In genomic region chr5:1921711-1922110, GRCh38 we compare ENCODE assay signal across 29 cellular contexts. TPM values are rescaled to one million over a fixed set of nuclear protein-coding genes. Genes with fewer than 3 reads are reported as not detected.
A peak's percentile ranks its signal among the peaks of the same experiment; 100 is the strongest.
DNase-seq lines count a peak whose midpoint lies in the region; ATAC-seq, FAIRE-seq and TF ChIP-seq lines count a peak whose summit lies in the region.
"Had no signal": no experiment of that assay in that cellular context is flagged by ENCODE, and none has a peak within 500 bp of the region (broad histone marks: within the 10 kb centered on the region; RNA-seq: fewer than 3 reads in every experiment).

No MANE protein-coding gene starts in this region.

- no peak overlapping the region for H4K91ac ChIP-seq in neuronal stem cell (ENCODE audit: low read depth, low read length, poor library complexity)

- no peak for TF ChIP-seq EP300 in K562 (IDR thresholded peaks at IDR 0.05; ENCODE audit: low read length)

- no peak; the same call in 2 of the 3 replicates for ATAC-seq in K562
- no peak for ATAC-seq in HG03565 (IDR thresholded peaks at IDR 0.05; ENCODE audit: unreplicated experiment)

- H4K20me1 ChIP-seq in K562 (replicated peaks; ENCODE audit: control insufficient read depth, insufficient read depth, low read length) = peaks cover 6% of the 10 kb centered on the region; the same call in 1 of the 2 replicates
- H4K20me1 ChIP-seq: BLaER1 had no signal

- H3K9me3 ChIP-seq in K562 (replicated peaks; ENCODE audit: control insufficient read depth, insufficient read depth, low read depth, low read length) (no peaks in the 10 kb centered on the region), neuronal stem cell (replicated peaks in 1 of 2; ENCODE audit: control insufficient read depth in 2 of 2, insufficient read depth in 1 of 2, low read depth in 1 of 2, low read length in 2 of 2) (peaks cover 0 to 2% of the 10 kb centered on the region in 2 donors), spleen (no peaks in the 10 kb centered on the region)
- H3K9me3 ChIP-seq: BE2C, BLaER1 had no signal

- H3K18ac ChIP-seq in neuronal stem cell (ENCODE audit: low read length) = no peak overlapping the region

- no peaks in the 10 kb centered on the region for H3K79me2 ChIP-seq in K562 (ENCODE audit: control insufficient read depth, insufficient read depth, low read length)

- TF ChIP-seq POLR2A in K562 (conservative IDR thresholded peaks at IDR 0.05) (no peak), spleen (IDR thresholded peaks at IDR 0.05) (no peak)

- no peak for TF ChIP-seq CTCF in K562 (IDR thresholded peaks at IDR 0.05 in 2 of 3, conservative IDR thresholded peaks at IDR 0.05 in 1 of 3; ENCODE audit: insufficient read depth in 2 of 3, low read depth in 1 of 3, low read length in 3 of 3)
- no peak for TF ChIP-seq CTCF in spleen (IDR thresholded peaks at IDR 0.05 in 8 of 11, conservative IDR thresholded peaks at IDR 0.05 in 3 of 11)

- no peak for FAIRE-seq in K562 (lab: Jason Lieb, UNC)
- FAIRE-seq: A204.1, G401.6, GM12891, GM18507 had no signal

- H3K9ac ChIP-seq in K562 (ENCODE audit: insufficient read depth in 1 of 2, low read depth in 2 of 2, low read length in 2 of 2) (no peak overlapping the region), neuronal stem cell (ENCODE audit: low read depth, low read length, poor library complexity) (no peak overlapping the region)
- H3K9ac ChIP-seq: BLaER1 had no signal

- H2BK5ac ChIP-seq in neuronal stem cell (ENCODE audit: low read length) = no peak overlapping the region

- WGBS in K562 (ENCODE audit: insufficient coverage, low coverage, missing lambda C conversion rate) = 5% methylated on average over 19 of the region's 19 CpGs
- whole genome bisulfite sequencing in neuronal stem cell (ENCODE audit: extremely low coverage in 2 of 2, insufficient read length in 2 of 2, insufficient replicate concordance in 1 of 2), 2 donors = no CpG with 5 or more reads among the region's 19 CpGs
- WGBS in spleen, 5 donors = 82 to 86% (median 82%) methylated on average over 19 of the region's 19 CpGs

- H3K4me2 ChIP-seq in K562 (ENCODE audit: insufficient read depth, low read length) (no peak overlapping the region), neuronal stem cell (ENCODE audit: insufficient read depth, low read length, poor library complexity, severe bottlenecking) (no peak overlapping the region)
- H3K4me2 ChIP-seq: BLaER1 had no signal

- intact Hi-C loops in K562 (cut with micrococcal nuclease) = no loop called here
- intact Hi-C loops in spleen (cut with DNase I; ENCODE audit: low total_unique reads) = no loop called here

- H3K23ac ChIP-seq in neuronal stem cell (ENCODE audit: low read depth, low read length, poor library complexity) = peak overlapping the region; percentile 67

- H2BK12ac ChIP-seq in neuronal stem cell (ENCODE audit: low read length) = no peak overlapping the region

- H4K8ac ChIP-seq in neuronal stem cell (ENCODE audit: low read depth, low read length) = no peak overlapping the region

- in situ Hi-C loops in K562 (cut with MboI) = no loop called here

- H3K4me1 ChIP-seq in K562 (replicated peaks in 1 of 2; ENCODE audit: control insufficient read depth in 2 of 2, insufficient read depth in 2 of 2, low read length in 2 of 2) = no peaks in the 10 kb centered on the region; a peak in 1 of 5 replicates
- H3K4me1 ChIP-seq in neuronal stem cell (ENCODE audit: control insufficient read depth in 2 of 2, insufficient read depth in 1 of 2, low read depth in 1 of 2, low read length in 2 of 2) = no peaks in the 10 kb centered on the region
- H3K4me1 ChIP-seq in spleen = no peaks in the 10 kb centered on the region
- H3K4me1 ChIP-seq: BE2C, BLaER1 had no signal

- H2AK5ac ChIP-seq in neuronal stem cell (ENCODE audit: low read depth, low read length) = peak overlapping the region; percentile 21

- H3K9me1 ChIP-seq in K562 (ENCODE audit: control insufficient read depth, insufficient read depth, low read length) = no peaks in the 10 kb centered on the region

- no peak for DNase-seq in K562 (ENCODE audit: extremely low read depth in 1 of 4, low spot score in 3 of 4)
- peak; percentile 33 for DNase-seq in islet precursor cell
- DNase-seq in neuronal stem cell (ENCODE audit: low spot score) = no peak
- peak; percentile 14 for DNase-seq in spleen
- no peak for DNase-seq in activated CD8-positive, alpha-beta memory T cell treated with anti-CD3 and anti-CD28 coated beads, Interleukin-2, amount 50 U/mL, for 48 hours
- DNase-seq in DMS79 treated with DMSO at 0.1 percent for 48 hours (lab: John Stamatoyannopoulos, UW) = no peak
- DNase-seq in SHP77 (lab: John Stamatoyannopoulos, UW) = no peak
- DNase-seq: 8988T; ACHN; BE2C; C1 segment of cervical spinal cord; CD4-positive, alpha-beta memory T cell; CD4-positive, CD25-positive, alpha-beta regulatory T cell; CD8-positive, alpha-beta memory T cell; COR-L47; DMS 273 treated with DMSO at 0.1 percent for 48 hours; DMS153; DMS53; DMS79; GF-D8 had no signal

- H3K4me3 ChIP-seq in K562 (no peak overlapping the region), neuronal stem cell (ENCODE audit: low read length in 2 of 2) (no peak overlapping the region), spleen (no peak overlapping the region)
- H3K4me3 ChIP-seq: BLaER1 had no signal

- H3K79me1 ChIP-seq in neuronal stem cell (ENCODE audit: low read depth, low read length) = no peaks in the 10 kb centered on the region

- no peak overlapping the region for H2AFZ ChIP-seq in K562 (ENCODE audit: low read depth, low read length)
- no peak overlapping the region for H2AFZ ChIP-seq in neuronal stem cell (ENCODE audit: low read length)

- no peak overlapping the region for H3K14ac ChIP-seq in neuronal stem cell (ENCODE audit: low read length)

- no peak overlapping the region for H2BK120ac ChIP-seq in neuronal stem cell (ENCODE audit: low read depth, low read length)

- no TSS peak for BruUV-seq in K562 (replicated peaks; lab: Mats Ljungman, UMichigan)

- peaks cover 48 to 79% of the 10 kb centered on the region in 2 experiments for H3K27me3 ChIP-seq in K562 (ENCODE audit: control insufficient read depth in 2 of 2, insufficient read depth in 2 of 2, low read length in 2 of 2)
- peaks cover 0 to 30% (median 0%) of the 10 kb centered on the region in 3 experiments for H3K27me3 ChIP-seq in neuronal stem cell (ENCODE audit: control insufficient read depth in 3 of 3, insufficient read depth in 3 of 3, low read depth in 1 of 3, low read length in 3 of 3)
- H3K27me3 ChIP-seq in spleen (replicated peaks in 1 of 7) = peaks cover 0 to 58% (median 0%) of the 10 kb centered on the region in 7 donors

- H3K27ac ChIP-seq in K562 (ENCODE audit: extremely low read depth, low read depth, low read length) = no peak overlapping the region
- H3K27ac ChIP-seq in neuronal stem cell (replicated peaks; ENCODE audit: low read length) = no peak overlapping the region
- no peak overlapping the region for H3K27ac ChIP-seq in spleen
- H3K27ac ChIP-seq: BLaER1 had no signal

- no peak for TF ChIP-seq RAD21 in K562 (CRISPR knock-in tag; conservative IDR thresholded peaks at IDR 0.05 in 1 of 2, IDR thresholded peaks at IDR 0.05 in 1 of 2)

- no peak overlapping the region for H3K4ac ChIP-seq in neuronal stem cell (ENCODE audit: low read length)

- H2BK15ac ChIP-seq in neuronal stem cell (ENCODE audit: low read length) = no peak overlapping the region

- POLR2A ChIA-PET in K562 (lab: Yijun Ruan, JAX) = interaction anchor here (0.6 kb wide), 1 partner anchor 17 kb away, joined by 3 read pairs; no protein-coding TSS in a partner anchor

- H3K36me3 ChIP-seq in K562 (ENCODE audit: control insufficient read depth, insufficient read depth, low read length) (no peaks in the 10 kb centered on the region), neuronal stem cell (replicated peaks in 1 of 2; ENCODE audit: control insufficient read depth in 2 of 2, insufficient read depth in 2 of 2, low read length in 2 of 2) (no peaks in the 10 kb centered on the region), spleen (no peaks in the 10 kb centered on the region)
- H3K36me3 ChIP-seq: BE2C, BLaER1 had no signal

- CTCF ChIA-PET in K562 (lab: Yijun Ruan, JAX; ENCODE audit: low intra/inter-chr PET ratio) = no interaction called here

TF ChIP-seq in K562, 482 proteins besides CTCF, POLR2A, EP300 and RAD21 (continues in another document):
- no peak for TF ChIP-seq BRF2 (IDR thresholded peaks at IDR 0.05; ENCODE audit: borderline replicate concordance, insufficient read depth, insufficient read length)

RNA-seq across cellular contexts. Expression of gene IRX4, which starts 39.0 kb away (rescaled TPM):
- 0.21 TPM in 1 of 2 replicates, not detected in the other for total RNA-seq in K562 (2011; cell fraction: chromatin; rRNA removed; ENCODE audit: low replicate concordance)
- not detected in 2 replicates for total RNA-seq in K562 (2011; cell fraction: nucleolus; rRNA removed)
- not detected in 2 replicates for total RNA-seq in K562 (2011; cell fraction: nucleoplasm; rRNA removed)
- not detected in 2 replicates for total RNA-seq in K562 (2014; rRNA removed)
- not detected in 2 replicates for total RNA-seq in K562 (2014; rRNA removed; fragmentation: Illumina TruSeq; extraction: Trizol)
- not detected in 2 replicates for total RNA-seq in K562 (2015; rRNA removed; fragmentation: Illumina TruSeq; extraction: Trizol)
- total RNA-seq in K562 (2021) = not detected in 2 replicates
- polyA plus RNA-seq in K562 (2011; rRNA removed) = not detected in 2 replicates
- not detected in 2 replicates for polyA plus RNA-seq in K562 (2011; cell fraction: cytosol; rRNA removed)
- polyA plus RNA-seq in K562 (2011; cell fraction: nucleus; rRNA removed) = 0.10 TPM in 1 of 2 replicates, not detected in the other
- polyA plus RNA-seq in K562 (2012) = 0.11 TPM in 1 of 2 replicates, not detected in the other
- not detected in 2 replicates for polyA plus RNA-seq in K562 (2014; fragmentation: Illumina TruSeq; extraction: Trizol)
- not detected for polyA plus RNA-seq in K562 (2014; fragmentation: Nextera tagmentation; extraction: Ambion mirVana)
- not detected in 2 replicates for polyA plus RNA-seq in K562 (2014; rRNA removed)
- polyA minus RNA-seq in K562 (2011; rRNA and poly(A)+ RNA removed) = not detected in 2 replicates
- polyA minus RNA-seq in K562 (2011; cell fraction: cytosol; rRNA and poly(A)+ RNA removed) = not detected in 2 replicates
- 0.11 TPM in 1 of 2 replicates, not detected in the other for polyA minus RNA-seq in K562 (2011; cell fraction: nucleus; rRNA and poly(A)+ RNA removed)
- not detected for polyA plus RNA-seq in neuronal stem cell (2013, experiment 1 of 2)
- 0.01 TPM for polyA plus RNA-seq in neuronal stem cell (2013, experiment 2 of 2)
- not detected for total RNA-seq in spleen
- under 1 TPM in 1 of 3 donors, not detected in 2; 0.05 TPM for polyA plus RNA-seq in spleen
- total RNA-seq: A673; CD4-positive, alpha-beta memory T cell; CD4-positive, CD25-positive, alpha-beta regulatory T cell; CD8-positive, alpha-beta memory T cell had no signal
- polyA plus RNA-seq: AG04450; CD14-positive monocyte; CD4-positive, alpha-beta memory T cell; CD4-positive, CD25-positive, alpha-beta regulatory T cell; CD8-positive, alpha-beta memory T cell had no signal

Comparison
In these comparisons a context has a peak if more than half of its experiments do, and no peak if none do; other contexts are left out.
1. DNase-seq: peak in islet precursor cell (single experiment) and spleen (single experiment); none in K562 (0 of 4), neuronal stem cell (single experiment), activated CD8-positive, alpha-beta memory T cell treated with anti-CD3 and anti-CD28 coated beads, Interleukin-2, amount 50 U/mL, for 48 hours (single experiment), DMS79 treated with DMSO at 0.1 percent for 48 hours (single experiment) and SHP77 (0 of 2).